Comparison of ENCODE assay signal across 17 cellular contexts in the genomic region with DNA sequence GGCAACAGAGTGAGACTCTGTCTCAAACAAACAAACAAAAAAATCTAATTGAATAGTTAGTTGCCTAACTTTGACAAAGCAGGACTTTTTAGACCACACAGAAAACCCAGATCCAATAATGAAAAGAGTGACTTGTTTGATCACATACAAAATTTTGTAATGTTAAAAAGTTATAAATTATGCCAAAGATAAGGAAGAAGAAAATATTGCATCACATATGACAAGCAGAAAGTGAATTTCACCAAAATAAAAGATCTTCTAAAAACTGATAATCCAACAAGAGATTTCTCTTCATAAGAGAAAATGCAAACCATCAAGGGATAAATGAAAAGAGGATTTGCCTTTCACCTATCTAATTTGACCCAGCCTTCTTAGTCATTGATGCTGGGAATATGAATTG.
A peak's percentile ranks its signal among the peaks of the same experiment; 100 is the strongest.
DNase-seq lines count a peak whose midpoint lies in the region; ATAC-seq and TF ChIP-seq lines count a peak whose summit lies in the region.
"Had no signal": no experiment of that assay in that cellular context is flagged by ENCODE, and none has a peak within 500 bp of the region (broad histone marks: within the 10 kb centered on the region; RNA-seq: fewer than 3 reads in every experiment).

No MANE protein-coding gene starts in this region.

- H3K4me1 Mint-ChIP-seq in T-helper 2 cell treated with Interferon-gamma antibody and Interleukin-4, amounts not matched to agents 5 μg/mL and 100 μg/mL, for 36 hours (ENCODE audit: low read depth): peaks cover 35% of the 10 kb centered on the region
- H3K4me1 Mint-ChIP-seq in activated T-helper 17 cell treated with anti-CD3 and anti-CD28 coated beads, Interleukin-2, amount 50 U/mL, for 72 hours: peaks cover 32% of the 10 kb centered on the region
- H3K4me1 Mint-ChIP-seq in memory B cell (peaks cover 31% of the 10 kb centered on the region), GM23338 (peaks cover 18% of the 10 kb centered on the region), mesothelial cell of epicardium (peaks cover 26% of the 10 kb centered on the region)

- H3K4me3 ChIP-seq in HL-60 (replicated peaks; ENCODE audit: insufficient read depth, low read length) (no peak overlapping the region), GM23338 (no peak overlapping the region)
- H3K4me3 ChIP-seq: coronary artery, skin epidermis had no signal

- H3K9me2 ChIP-seq in GM23338 (ENCODE audit: insufficient read depth): no peaks in the 10 kb centered on the region

- peaks cover 5% of the 10 kb centered on the region; the same call in 1 of the 2 replicates for H4K20me1 ChIP-seq in GM23338 (replicated peaks; ENCODE audit: insufficient read depth)

- no peak for ATAC-seq in activated T-helper 17 cell treated with anti-CD3 and anti-CD28 coated beads, Interleukin-2, amount 50 U/mL, for 72 hours (replicated peaks)
- ATAC-seq in memory B cell (ENCODE audit: low read depth) (no peak), GM23338 (no peak)
- ATAC-seq: esophagus mucosa; HCT116; stimulated activated naive B cell treated with anti-CD40 and anti-IgM and Interleukin-4, amounts not matched to agents 10 μg/mL and 1 μg/mL and 100 μg/mL, for 72 hours; WTC11 had no signal

- H3K36me3 ChIP-seq in GM23338 (ENCODE audit: insufficient read depth): peaks cover 5% of the 10 kb centered on the region; the same call in 1 of the 2 replicates

- no peak overlapping the region for H2AFZ ChIP-seq in GM23338

- peaks cover 14% of the 10 kb centered on the region for H3K4me1 ChIP-seq in GM23338 (ENCODE audit: insufficient read depth)

- H3K27ac ChIP-seq in HL-60 (replicated peaks): peak overlapping the region; percentile 20
- H3K27ac ChIP-seq in GM23338 (ENCODE audit: low read depth): no peak overlapping the region
- H3K27ac ChIP-seq: coronary artery had no signal

- peaks cover 17% of the 10 kb centered on the region for H3K36me3 Mint-ChIP-seq in T-helper 2 cell treated with Interferon-gamma antibody and Interleukin-4, amounts not matched to agents 5 μg/mL and 100 μg/mL, for 36 hours (ENCODE audit: low read depth)
- H3K36me3 Mint-ChIP-seq in activated T-helper 17 cell treated with anti-CD3 and anti-CD28 coated beads, Interleukin-2, amount 50 U/mL, for 72 hours (ENCODE audit: low read depth): peaks cover 21% of the 10 kb centered on the region
- H3K36me3 Mint-ChIP-seq in memory B cell (peaks cover 5% of the 10 kb centered on the region), GM23338 (ENCODE audit: low read depth) (peaks cover 22% of the 10 kb centered on the region), mesothelial cell of epicardium (peaks cover 5% of the 10 kb centered on the region)

- no peak for DNase-seq in T-helper 2 cell treated with Interferon-gamma antibody and Interleukin-4, amounts not matched to agents 5 μg/mL and 100 μg/mL, for 36 hours (ENCODE audit: low spot score)
- DNase-seq in T-helper 2 cell (no peak), HL-60 (ENCODE audit: low read depth in 1 of 2, low spot score in 1 of 2) (peak in 1 of 2 experiments; percentile 47), memory B cell (ENCODE audit: low spot score in 2 of 2) (no peak), GM23338 (ENCODE audit: low spot score) (no peak), DMS79 (lab: John Stamatoyannopoulos, UW) (no peak), mesothelial cell of epicardium (ENCODE audit: low spot score in 2 of 2, unreplicated experiment in 2 of 2) (no peak)
- DNase-seq: NCI-H1092 treated with DMSO at 0.1 percent for 48 hours; NCI-H748 treated with DMSO at 0.1 percent for 48 hours; stimulated activated naive B cell treated with anti-CD40 and anti-IgM and Interleukin-4, amounts not matched to agents 10 μg/mL and 1 μg/mL and 100 μg/mL, for 72 hours; SW 1271 had no signal

- H3F3A ChIP-seq in GM23338 (replicated peaks; ENCODE audit: low read depth): peaks cover 9% of the 10 kb centered on the region; the same call in 1 of the 2 replicates

- H3K4me3 Mint-ChIP-seq in T-helper 2 cell treated with Interferon-gamma antibody and Interleukin-4, amounts not matched to agents 5 μg/mL and 100 μg/mL, for 36 hours: peak overlapping the region; percentile 49
- H3K4me3 Mint-ChIP-seq in activated T-helper 17 cell treated with anti-CD3 and anti-CD28 coated beads, Interleukin-2, amount 50 U/mL, for 72 hours: peak overlapping the region; percentile 98
- H3K4me3 Mint-ChIP-seq in memory B cell (no peak overlapping the region), GM23338 (no peak overlapping the region), mesothelial cell of epicardium (no peak overlapping the region)

- H3K27ac Mint-ChIP-seq in T-helper 2 cell treated with Interferon-gamma antibody and Interleukin-4, amounts not matched to agents 5 μg/mL and 100 μg/mL, for 36 hours: peak overlapping the region; percentile 60
- peak overlapping the region; percentile 92 for H3K27ac Mint-ChIP-seq in activated T-helper 17 cell treated with anti-CD3 and anti-CD28 coated beads, Interleukin-2, amount 50 U/mL, for 72 hours
- H3K27ac Mint-ChIP-seq in memory B cell: peak overlapping the region; percentile 71
- H3K27ac Mint-ChIP-seq in GM23338: no peak overlapping the region
- H3K27ac Mint-ChIP-seq in mesothelial cell of epicardium: no peak overlapping the region

- peaks cover 2% of the 10 kb centered on the region for H3K27me3 Mint-ChIP-seq in T-helper 2 cell treated with Interferon-gamma antibody and Interleukin-4, amounts not matched to agents 5 μg/mL and 100 μg/mL, for 36 hours (ENCODE audit: low read depth)
- H3K27me3 Mint-ChIP-seq in activated T-helper 17 cell treated with anti-CD3 and anti-CD28 coated beads, Interleukin-2, amount 50 U/mL, for 72 hours: no peaks in the 10 kb centered on the region
- H3K27me3 Mint-ChIP-seq in memory B cell: no peaks in the 10 kb centered on the region
- H3K27me3 Mint-ChIP-seq in GM23338 (ENCODE audit: insufficient read depth, low read depth, poor library complexity): peaks cover 7% of the 10 kb centered on the region
- H3K27me3 Mint-ChIP-seq in mesothelial cell of epicardium (ENCODE audit: low read depth): no peaks in the 10 kb centered on the region
- H3K27me3 Mint-ChIP-seq: stimulated activated naive B cell treated with anti-CD40 and anti-IgM and Interleukin-4, amounts not matched to agents 10 μg/mL and 1 μg/mL and 100 μg/mL, for 72 hours had no signal

- H3K27me3 ChIP-seq in HL-60 (ENCODE audit: insufficient read depth, poor library complexity, severe bottlenecking) (no peaks in the 10 kb centered on the region), GM23338 (ENCODE audit: insufficient read depth) (no peaks in the 10 kb centered on the region)

- H3K9me3 Mint-ChIP-seq in T-helper 2 cell treated with Interferon-gamma antibody and Interleukin-4, amounts not matched to agents 5 μg/mL and 100 μg/mL, for 36 hours: no peaks in the 10 kb centered on the region
- H3K9me3 Mint-ChIP-seq in activated T-helper 17 cell treated with anti-CD3 and anti-CD28 coated beads, Interleukin-2, amount 50 U/mL, for 72 hours: no peaks in the 10 kb centered on the region
- no peaks in the 10 kb centered on the region for H3K9me3 Mint-ChIP-seq in memory B cell
- H3K9me3 Mint-ChIP-seq in GM23338: peaks cover 9% of the 10 kb centered on the region; the same call in 1 of the 3 replicates
- H3K9me3 Mint-ChIP-seq in mesothelial cell of epicardium: peaks cover 7% of the 10 kb centered on the region

- TF ChIP-seq CTCF in HL-60 (IDR thresholded peaks at IDR 0.05; ENCODE audit: insufficient read depth, low read length): no peak
- no peak for TF ChIP-seq CTCF in GM23338 (conservative IDR thresholded peaks at IDR 0.05; ENCODE audit: low read depth in 2 of 2)
- TF ChIP-seq CTCF in mesothelial cell of epicardium (IDR thresholded peaks at IDR 0.05; ENCODE audit: unreplicated experiment): no peak

- no peak overlapping the region for H3K4me2 ChIP-seq in GM23338

- peaks cover 18% of the 10 kb centered on the region for H3K79me2 ChIP-seq in GM23338 (replicated peaks; ENCODE audit: insufficient read depth)

TF ChIP-seq in GM23338, 12 proteins besides CTCF, POLR2A, EP300 and RAD21:
- TF ChIP-seq REST (IDR thresholded peaks at IDR 0.05; ENCODE audit: unreplicated experiment): no peak
- no peak for TF ChIP-seq ZNF114 (CRISPR knock-in tag; IDR thresholded peaks at IDR 0.05)
- TF ChIP-seq ETS1 (IDR thresholded peaks at IDR 0.05): no peak
- TF ChIP-seq STAT1 (IDR thresholded peaks at IDR 0.05; ENCODE audit: unreplicated experiment): no peak
- no peak for TF ChIP-seq ZNF331 (CRISPR knock-in tag; IDR thresholded peaks at IDR 0.05; ENCODE audit: low read depth)
- no peak for TF ChIP-seq EZH2phosphoT487 (IDR thresholded peaks at IDR 0.05; ENCODE audit: unreplicated experiment)

Comparison
In these comparisons a context has a peak if more than half of its experiments do, and no peak if none do; other contexts are left out.
1. H3K27ac Mint-ChIP-seq: peak in T-helper 2 cell treated with Interferon-gamma antibody and Interleukin-4, amounts not matched to agents 5 μg/mL and 100 μg/mL, for 36 hours (single experiment), activated T-helper 17 cell treated with anti-CD3 and anti-CD28 coated beads, Interleukin-2, amount 50 U/mL, for 72 hours (single experiment) and memory B cell (single experiment); none in GM23338 (single experiment) and mesothelial cell of epicardium (single experiment).
2. H3K4me3 Mint-ChIP-seq: peak in T-helper 2 cell treated with Interferon-gamma antibody and Interleukin-4, amounts not matched to agents 5 μg/mL and 100 μg/mL, for 36 hours (single experiment) and activated T-helper 17 cell treated with anti-CD3 and anti-CD28 coated beads, Interleukin-2, amount 50 U/mL, for 72 hours (single experiment); none in memory B cell (single experiment), GM23338 (single experiment) and mesothelial cell of epicardium (single experiment).